In the genomic region with DNA sequence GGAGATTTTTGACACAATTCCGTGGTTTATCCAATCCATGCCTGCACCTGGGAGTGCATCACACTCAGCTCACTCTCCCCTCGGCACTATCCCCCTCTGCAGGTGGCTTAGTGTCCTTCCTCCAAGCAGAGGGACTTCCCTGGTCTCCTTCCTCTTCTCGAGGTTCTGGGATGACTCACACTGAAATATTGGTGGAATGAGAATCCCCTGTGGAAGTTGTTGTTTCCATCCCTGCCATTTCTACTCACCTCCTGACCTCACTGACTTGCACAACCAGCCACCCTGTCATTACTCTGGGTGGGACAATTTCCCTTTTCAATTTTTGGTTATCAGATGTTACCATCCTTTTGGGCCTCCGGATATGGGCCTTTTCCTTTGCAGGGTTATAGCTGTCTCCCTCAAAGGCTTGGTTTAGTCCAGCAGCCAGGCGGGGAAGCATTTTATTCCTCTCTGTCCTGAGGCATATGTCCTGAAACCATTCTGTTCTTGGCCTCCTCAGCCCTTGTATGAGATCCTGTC, we compare ENCODE assay signal across 8 cellular contexts. TPM values are rescaled to one million over a fixed set of nuclear protein-coding genes. Genes with fewer than 3 reads are reported as not detected.
DNase-seq lines count a peak whose midpoint lies in the region; ATAC-seq and TF ChIP-seq lines count a peak whose summit lies in the region.
"Had no signal": no experiment of that assay in that cellular context is flagged by ENCODE, and none has a peak within 500 bp of the region (broad histone marks: within the 10 kb centered on the region; RNA-seq: fewer than 3 reads in every experiment).

No MANE protein-coding gene starts in this region.

- H3K79me2 ChIP-seq in HCT116 (ENCODE audit: insufficient read depth, low read length), result no peaks in the 10 kb centered on the region

- no TSS peak for BruUV-seq in HCT116 (replicated peaks; lab: Mats Ljungman, UMichigan)

- H3K36me3 ChIP-seq in HCT116 (ENCODE audit: control insufficient read depth in 1 of 2, insufficient read depth in 2 of 2, low read length in 2 of 2) (no peaks in the 10 kb centered on the region), spleen (no peaks in the 10 kb centered on the region)

- intact Hi-C loops in HCT116 (cut with micrococcal nuclease), result no loop called here
- intact Hi-C loops in left ventricle myocardium superior (cut with micrococcal nuclease), result no loop called here
- intact Hi-C loops in spleen (cut with DNase I; ENCODE audit: low total_unique reads), result no loop called here

- no peaks in the 10 kb centered on the region for H3K4me1 Mint-ChIP-seq in naive thymus-derived CD8-positive, alpha-beta T cell

- CTCF ChIA-PET in HCT116 (lab: Charles Lee), result no interaction called here
- CTCF ChIA-PET in HEK293T (lab: Yijun Ruan, JAX), result interaction anchor here (0.7 kb wide), 1 partner anchor 170 kb away, joined by 3 read pairs; no protein-coding TSS in a partner anchor

- H3K4me1 ChIP-seq in HCT116 (ENCODE audit: control insufficient read depth in 1 of 2, insufficient read depth in 2 of 2, low read length in 2 of 2) (no peaks in the 10 kb centered on the region; a peak in 1 of 4 replicates), spleen (peaks cover 0 to 21% (median 11%) of the 10 kb centered on the region in 6 donors)

- ATAC-seq in HCT116 (peak; percentile 63), left ventricle myocardium superior (peak; percentile 53), HG03442 (IDR thresholded peaks at IDR 0.05; ENCODE audit: unreplicated experiment) (no peak)
- no peak for ATAC-seq in naive thymus-derived CD8-positive, alpha-beta T cell

- H3K27ac Mint-ChIP-seq in naive thymus-derived CD8-positive, alpha-beta T cell, result no peak overlapping the region

- H4K20me1 ChIP-seq in HCT116 (ENCODE audit: insufficient read depth), result no peaks in the 10 kb centered on the region

- 40 to 59% (median 50%) methylated on average over 5 of the region's 5 CpGs for WGBS in spleen, 5 donors

- TF ChIP-seq RAD21 in HCT116 (IDR thresholded peaks at IDR 0.05; ENCODE audit: low read depth), result 0 out of 2 replicates have a peak, but pooled peaks have one; percentile 5

- POLR2A ChIA-PET in HCT116 (lab: Charles Lee), result no interaction called here
- POLR2A ChIA-PET in HEK293T (lab: Yijun Ruan, JAX), result no interaction called here
- POLR2A ChIA-PET in naive thymus-derived CD8-positive, alpha-beta T cell (lab: Charles Lee), result no interaction called here

- H3K4me2 ChIP-seq in HCT116 (ENCODE audit: low read length), result no peak overlapping the region

- H3K9me3 ChIP-seq in HCT116 (ENCODE audit: control insufficient read depth in 1 of 2, insufficient read depth in 1 of 2, low read depth in 1 of 2, low read length in 2 of 2), result no peaks in the 10 kb centered on the region
- no peaks in the 10 kb centered on the region for H3K9me3 ChIP-seq in spleen

- H3K27me3 Mint-ChIP-seq in naive thymus-derived CD8-positive, alpha-beta T cell, result peaks cover 0 to 14% (median 0%) of the 10 kb centered on the region in 5 donors

- H3K27ac ChIP-seq in HCT116 (ENCODE audit: low read depth, low read length), result no peak overlapping the region
- H3K27ac ChIP-seq in spleen, result peak overlapping the region in 5 of 8 donors; percentile 9 to 57 (median 37)

- H3K4me3 Mint-ChIP-seq in naive thymus-derived CD8-positive, alpha-beta T cell, result no peak overlapping the region

- DNase-seq in HCT116 (ENCODE audit: low read depth, low spot score) (no peak), amniotic stem cell (lab: John Stamatoyannopoulos, UW) (peak; percentile 11), left ventricle myocardium superior (no peak), spleen (no peak), HEK293T (ENCODE audit: extremely low spot score) (no peak)
- no peak for DNase-seq in naive thymus-derived CD8-positive, alpha-beta T cell
- DNase-seq: NCI-H2081 had no signal

- no peak overlapping the region for H3K9ac ChIP-seq in HCT116 (ENCODE audit: low read length)

- no peak overlapping the region for H2AFZ ChIP-seq in HCT116 (ENCODE audit: low read depth, low read length, poor library complexity, severe bottlenecking)

- H3K9me2 ChIP-seq in HCT116 (ENCODE audit: insufficient read depth), result no peaks in the 10 kb centered on the region

- no peaks in the 10 kb centered on the region for H3K27me3 ChIP-seq in HCT116 (ENCODE audit: insufficient read depth, low read length)
- no peaks in the 10 kb centered on the region for H3K27me3 ChIP-seq in spleen (replicated peaks in 1 of 7)

- TF ChIP-seq CTCF in HCT116 (IDR thresholded peaks at IDR 0.05 in 2 of 3, conservative IDR thresholded peaks at IDR 0.05 in 1 of 3; ENCODE audit: borderline replicate concordance in 1 of 3, insufficient read depth in 1 of 3, low read depth in 2 of 3, low read length in 2 of 3) (no peak), spleen (IDR thresholded peaks at IDR 0.05 in 8 of 11, conservative IDR thresholded peaks at IDR 0.05 in 3 of 11) (peak in 2 of 11 experiments; percentile 18 to 20)

- RAD21 ChIA-PET in HCT116 (lab: Charles Lee; ENCODE audit: low non-redundant PET in 1 of 2, low total read pairs in 2 of 2, uncharacterized antibody in 2 of 2, unreplicated experiment in 2 of 2), result no interaction called here

- no peaks in the 10 kb centered on the region for H3K36me3 Mint-ChIP-seq in naive thymus-derived CD8-positive, alpha-beta T cell

- no peak for TF ChIP-seq POLR2A in HCT116 (IDR thresholded peaks at IDR 0.05; ENCODE audit: borderline replicate concordance, extremely low read depth, insufficient read depth, insufficient read length)
- no peak for TF ChIP-seq POLR2A in spleen (IDR thresholded peaks at IDR 0.05)

- H3K9me3 Mint-ChIP-seq in naive thymus-derived CD8-positive, alpha-beta T cell, result peaks cover 0 to 3% (median 0%) of the 10 kb centered on the region in 9 donors

- no peak overlapping the region for H3K4me3 ChIP-seq in HCT116 (replicated peaks in 1 of 2; ENCODE audit: low read depth in 1 of 2, low read length in 2 of 2)
- H3K4me3 ChIP-seq in spleen, result no peak overlapping the region

TF ChIP-seq in HCT116, 20 proteins besides CTCF, POLR2A, EP300 and RAD21:
- TF ChIP-seq SIN3A (IDR thresholded peaks at IDR 0.05; ENCODE audit: low read depth) (no peak), POLR2AphosphoS5 (IDR thresholded peaks at IDR 0.05; ENCODE audit: low read depth, low read length) (no peak), EZH2phosphoT487 (IDR thresholded peaks at IDR 0.05; ENCODE audit: borderline replicate concordance) (no peak), CBX3 (IDR thresholded peaks at IDR 0.05; ENCODE audit: low read depth) (no peak), EGR1 (IDR thresholded peaks at IDR 0.05; ENCODE audit: low read depth) (no peak)
- TF ChIP-seq, protein P1, sequence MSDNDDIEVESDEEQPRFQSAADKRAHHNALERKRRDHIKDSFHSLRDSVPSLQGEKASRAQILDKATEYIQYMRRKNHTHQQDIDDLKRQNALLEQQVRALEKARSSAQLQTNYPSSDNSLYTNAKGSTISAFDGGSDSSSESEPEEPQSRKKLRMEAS (IDR thresholded peaks at IDR 0.05), result no peak
- TF ChIP-seq, protein P2, sequence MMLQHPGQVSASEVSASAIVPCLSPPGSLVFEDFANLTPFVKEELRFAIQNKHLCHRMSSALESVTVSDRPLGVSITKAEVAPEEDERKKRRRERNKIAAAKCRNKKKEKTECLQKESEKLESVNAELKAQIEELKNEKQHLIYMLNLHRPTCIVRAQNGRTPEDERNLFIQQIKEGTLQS (IDR thresholded peaks at IDR 0.05), result no peak

TF ChIP-seq in HEK293T, 16 proteins besides CTCF, POLR2A, EP300 and RAD21:
- no peak for TF ChIP-seq NFRKB (IDR thresholded peaks at IDR 0.05)
- TF ChIP-seq, protein P3, sequence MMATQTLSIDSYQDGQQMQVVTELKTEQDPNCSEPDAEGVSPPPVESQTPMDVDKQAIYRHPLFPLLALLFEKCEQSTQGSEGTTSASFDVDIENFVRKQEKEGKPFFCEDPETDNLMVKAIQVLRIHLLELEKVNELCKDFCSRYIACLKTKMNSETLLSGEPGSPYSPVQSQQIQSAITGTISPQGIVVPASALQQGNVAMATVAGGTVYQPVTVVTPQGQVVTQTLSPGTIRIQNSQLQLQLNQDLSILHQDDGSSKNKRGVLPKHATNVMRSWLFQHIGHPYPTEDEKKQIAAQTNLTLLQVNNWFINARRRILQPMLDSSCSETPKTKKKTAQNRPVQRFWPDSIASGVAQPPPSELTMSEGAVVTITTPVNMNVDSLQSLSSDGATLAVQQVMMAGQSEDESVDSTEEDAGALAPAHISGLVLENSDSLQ (IDR thresholded peaks at IDR 0.05), result no peak
- no peak for TF ChIP-seq FOXK2 (IDR thresholded peaks at IDR 0.05)
- TF ChIP-seq ARNT (IDR thresholded peaks at IDR 0.05), result no peak
TF ChIP-seq in HEK293T: peak in this region for 0.

RNA-seq across cellular contexts. Expression of gene PTPRM, which starts 59.9 kb away (rescaled TPM):
- 14.5 TPM for total RNA-seq in HCT116 (2021; ENCODE audit: unreplicated experiment)
- 24.2 and 28.5 TPM in 2 replicates for polyA plus RNA-seq in HCT116 (2012)
- total RNA-seq in left ventricle myocardium superior, result 100 TPM
- 10 to 100 TPM; 44.2 to 97.8 (median 69.9) TPM for total RNA-seq in spleen
- 10 to 100 TPM; 23.5 to 28.3 (median 24.1) TPM for polyA plus RNA-seq in spleen
- under 1 TPM; 0.44 to 0.52 TPM for total RNA-seq in naive thymus-derived CD8-positive, alpha-beta T cell
- polyA plus RNA-seq in naive thymus-derived CD8-positive, alpha-beta T cell, result 10 to 100 TPM in 1 of 3 donors, 1 to 10 TPM in 1, under 1 TPM in 1; 0.28 to 12.1 (median 1.3) TPM

Comparison
In these comparisons a context has a peak if more than half of its experiments do, and no peak if none do; other contexts are left out.
1. ATAC-seq: peak in HCT116 (single experiment) and left ventricle myocardium superior (single experiment); none in HG03442 (single experiment) and naive thymus-derived CD8-positive, alpha-beta T cell (0 of 2).
2. RNA of gene PTPRM, which starts 59.9 kb away (total RNA-seq): 100 TPM in left ventricle myocardium superior (single experiment), 44.2 to 97.8 TPM in spleen and 14.5 TPM in HCT116 (single experiment); 0.44 to 0.52 TPM in naive thymus-derived CD8-positive, alpha-beta T cell; every median in the first group is over 10 times any median in the second.